In genomic region chr4:176769519-176769918, GRCh38 we compare ENCODE assay signal across 15 cellular contexts. TPM values are rescaled to one million over a fixed set of nuclear protein-coding genes. Genes with fewer than 3 reads are reported as not detected.
DNase-seq lines count a peak whose midpoint lies in the region; ATAC-seq and TF ChIP-seq lines count a peak whose summit lies in the region.
"Had no signal": no experiment of that assay in that cellular context is flagged by ENCODE, and none has a peak within 500 bp of the region (broad histone marks: within the 10 kb centered on the region; RNA-seq: fewer than 3 reads in every experiment).

No MANE protein-coding gene starts in this region.

- H3K27me3 ChIP-seq in osteoblast (ENCODE audit: insufficient read depth, low read length) (no peaks in the 10 kb centered on the region), right cardiac atrium (ENCODE audit: control insufficient read depth, insufficient read depth) (no peaks in the 10 kb centered on the region)
- H3K27me3 ChIP-seq: right lobe of liver had no signal

- no peak for TF ChIP-seq CTCF in RWPE1 (conservative IDR thresholded peaks at IDR 0.05; ENCODE audit: low read depth)
- no peak for TF ChIP-seq CTCF in epithelial cell of proximal tubule (conservative IDR thresholded peaks at IDR 0.05; ENCODE audit: low read depth, low read length)
- no peak for TF ChIP-seq CTCF in osteoblast (IDR thresholded peaks at IDR 0.05; ENCODE audit: extremely low read depth, low read depth, low read length)

- H3K27ac ChIP-seq in RWPE1 (no peak overlapping the region), osteoblast (ENCODE audit: low read depth, low read length) (peak overlapping the region; percentile 89), right cardiac atrium (ENCODE audit: low read length) (no peak overlapping the region)
- H3K27ac ChIP-seq: right lobe of liver had no signal

- 72% methylated on average over 2 of the region's 2 CpGs for WGBS in right cardiac atrium

- no peak overlapping the region for H2AFZ ChIP-seq in osteoblast (ENCODE audit: low read length)

- peaks cover 27% of the 10 kb centered on the region for H3K36me3 ChIP-seq in osteoblast (ENCODE audit: insufficient read depth, low read length)
- H3K36me3 ChIP-seq: right lobe of liver had no signal

- CTCF ChIA-PET in RWPE1 (lab: Yijun Ruan, JAX), result interaction anchor here (0.5 to 1.3 kb wide), 3 partner anchors 60 to 433 kb away, joined by 3 to 4 read pairs (median 4); no protein-coding TSS in a partner anchor

- H3K4me3 ChIP-seq in epithelial cell of proximal tubule (ENCODE audit: low read depth, low read length) (no peak overlapping the region), osteoblast (ENCODE audit: insufficient read depth, low read length) (no peak overlapping the region), right cardiac atrium (ENCODE audit: low read length) (no peak overlapping the region)
- H3K4me3 ChIP-seq: right lobe of liver had no signal

- H3K4me1 ChIP-seq in osteoblast (ENCODE audit: insufficient read depth, low read length), result peaks cover 73% of the 10 kb centered on the region
- H3K4me1 ChIP-seq in right cardiac atrium (ENCODE audit: control insufficient read depth, insufficient read depth, low read length), result no peaks in the 10 kb centered on the region
- H3K4me1 ChIP-seq: right lobe of liver had no signal

- H3K4me2 ChIP-seq in osteoblast (ENCODE audit: insufficient read depth, low read length), result no peak overlapping the region

- peaks cover 57% of the 10 kb centered on the region for H4K20me1 ChIP-seq in osteoblast (ENCODE audit: insufficient read depth, low read length)

- DNase-seq in EL, result peak; percentile 93
- DNase-seq in RWPE1 (ENCODE audit: low spot score), result peak; percentile 73
- peak; percentile 56 for DNase-seq in epithelial cell of proximal tubule (ENCODE audit: low read depth)
- peak; percentile 83 for DNase-seq in osteoblast (ENCODE audit: insufficient read length, low spot score, missing footprints)
- no peak for DNase-seq in right cardiac atrium
- no peak for DNase-seq in NCI-H1436 treated with DMSO at 0.1 percent for 48 hours (lab: John Stamatoyannopoulos, UW)
- DNase-seq: activated naive CD8-positive, alpha-beta T cell treated with anti-CD3 and anti-CD28 coated beads, Interleukin-2, amount 50 U/mL, for 24 hours; endodermal cell; H7; immature natural killer cell; NCI-H1417 treated with DMSO at 0.1 percent for 48 hours; NCI-H774; right lobe of liver had no signal

- intact Hi-C loops in right cardiac atrium (cut with DNase I), result no loop called here

- peaks cover 97% of the 10 kb centered on the region for H3K79me2 ChIP-seq in osteoblast (ENCODE audit: insufficient read depth, low read length)

- POLR2A ChIA-PET in RWPE1 (lab: Yijun Ruan, JAX; ENCODE audit: low non-redundant PET), result no interaction called here

- H3K9me3 ChIP-seq in osteoblast (ENCODE audit: low read depth, low read length) (no peaks in the 10 kb centered on the region), right cardiac atrium (ENCODE audit: control insufficient read depth, low read length) (no peaks in the 10 kb centered on the region)
- H3K9me3 ChIP-seq: right lobe of liver had no signal

- no peak for ATAC-seq in right cardiac atrium
- no peak for ATAC-seq in GM18502 (IDR thresholded peaks at IDR 0.05; ENCODE audit: poor library complexity, unreplicated experiment)
- no peak for ATAC-seq in HG03159 (IDR thresholded peaks at IDR 0.05; ENCODE audit: unreplicated experiment)
- ATAC-seq: activated naive CD8-positive, alpha-beta T cell treated with anti-CD3 and anti-CD28 coated beads, Interleukin-2, amount 50 U/mL, for 24 hours; right lobe of liver had no signal

RNA-seq across cellular contexts. Expression of gene VEGFC, which starts 23.2 kb away (rescaled TPM):
- 3.2 and 11.0 TPM in 2 replicates for total RNA-seq in epithelial cell of proximal tubule
- 55.4 and 56.9 TPM in 2 replicates for total RNA-seq in osteoblast
- 10 to 100 TPM in 1 of 4 donors, 1 to 10 TPM in 3; 4.2 to 11.4 (median 6.9) TPM for total RNA-seq in right cardiac atrium
- 4.9 TPM for polyA plus RNA-seq in right cardiac atrium
- polyA plus RNA-seq: immature natural killer cell had no signal

Comparison
In these comparisons a context has a peak if more than half of its experiments do, and no peak if none do; other contexts are left out.
1. DNase-seq: peak in EL (single experiment), RWPE1 (single experiment), epithelial cell of proximal tubule (single experiment) and osteoblast (single experiment); none in right cardiac atrium (0 of 3) and NCI-H1436 treated with DMSO at 0.1 percent for 48 hours (single experiment).